In genomic region chr7:76293407-76293901, GRCh38 we compare ENCODE assay signal across 12 cellular contexts. TPM values are rescaled to one million over a fixed set of nuclear protein-coding genes. Genes with fewer than 3 reads are reported as not detected.
A peak's percentile ranks its signal among the peaks of the same experiment; 100 is the strongest.
DNase-seq lines count a peak whose midpoint lies in the region; ATAC-seq and TF ChIP-seq lines count a peak whose summit lies in the region.
"Had no signal": no experiment of that assay in that cellular context is flagged by ENCODE, and none has a peak within 500 bp of the region (broad histone marks: within the 10 kb centered on the region; RNA-seq: fewer than 3 reads in every experiment).

No MANE protein-coding gene starts in this region.

- H2BK5ac ChIP-seq in IMR-90 (ENCODE audit: low read depth, low read length, poor library complexity, severe bottlenecking) = peak overlapping the region; percentile 96

- dilution Hi-C loops in IMR-90 (cut with HindIII; ENCODE audit: low sequenced_read_pairs, unreplicated experiment) = no loop called here

- H4K5ac ChIP-seq in IMR-90 (ENCODE audit: low read depth, low read length) = peak overlapping the region; percentile 21

- WGBS in IMR-90 (ENCODE audit: extremely low coverage in 2 of 2, insufficient read length in 1 of 2), 2 experiments = 100% methylated on average over 3 of the region's 8 CpGs; no CpG with 5 or more reads in 1 of the 2 experiments
- 55% methylated on average over 8 of the region's 8 CpGs for WGBS in suprapubic skin

- H3K27me3 ChIP-seq in IMR-90 (ENCODE audit: control insufficient read depth, insufficient read depth, low read length) = no peaks in the 10 kb centered on the region
- H3K27me3 ChIP-seq in breast epithelium = no peaks in the 10 kb centered on the region
- H3K27me3 ChIP-seq in lower lobe of right lung (ENCODE audit: low read depth) = no peaks in the 10 kb centered on the region
- no peaks in the 10 kb centered on the region for H3K27me3 ChIP-seq in suprapubic skin

- H3K9me3 ChIP-seq in IMR-90 (ENCODE audit: control insufficient read depth, insufficient read depth, low read length) (no peaks in the 10 kb centered on the region), breast epithelium (no peaks in the 10 kb centered on the region), lower lobe of right lung (no peaks in the 10 kb centered on the region), suprapubic skin (no peaks in the 10 kb centered on the region)

- H3K36me3 ChIP-seq in IMR-90 (ENCODE audit: control insufficient read depth, insufficient read depth, low read length) (no peaks in the 10 kb centered on the region), breast epithelium (no peaks in the 10 kb centered on the region), lower lobe of right lung (no peaks in the 10 kb centered on the region), suprapubic skin (no peaks in the 10 kb centered on the region)

- peak overlapping the region; percentile 54 for H3K14ac ChIP-seq in IMR-90 (replicated peaks; ENCODE audit: low read depth, low read length)

- POLR2A ChIA-PET in IMR-90 (lab: Charles Lee; ENCODE audit: unreplicated experiment) = no interaction called here

- H3K79me1 ChIP-seq in IMR-90 (ENCODE audit: low read depth in 1 of 2, low read length in 2 of 2) = peaks cover 0 to 26% of the 10 kb centered on the region in 2 experiments; a peak in 2 of 4 replicates

- H3K56ac ChIP-seq in IMR-90 (ENCODE audit: extremely low read depth, insufficient read depth, low read length) = peak overlapping the region; percentile 30; the same call in 1 of the 2 replicates

- ATAC-seq in IMR-90 (ENCODE audit: low read depth) = no peak
- ATAC-seq in lower lobe of right lung = no peak
- no peak for ATAC-seq in GM21367 (IDR thresholded peaks at IDR 0.05; ENCODE audit: unreplicated experiment)
- ATAC-seq in GM21528 (IDR thresholded peaks at IDR 0.05; ENCODE audit: low FRiP score, unreplicated experiment) = no peak
- ATAC-seq in HG03025 (IDR thresholded peaks at IDR 0.05; ENCODE audit: low FRiP score, unreplicated experiment) = no peak

- no peak for TF ChIP-seq EP300 in suprapubic skin (IDR thresholded peaks at IDR 0.05)

- peak overlapping the region; percentile 70 for H2BK20ac ChIP-seq in IMR-90 (ENCODE audit: low read depth, low read length)

- peak overlapping the region; percentile 92 for H2BK120ac ChIP-seq in IMR-90 (ENCODE audit: low read depth, low read length)

- TF ChIP-seq CTCF in IMR-90 (conservative IDR thresholded peaks at IDR 0.05; ENCODE audit: low read depth, low read length) (no peak), breast epithelium (IDR thresholded peaks at IDR 0.05) (no peak), lower lobe of right lung (IDR thresholded peaks at IDR 0.05) (no peak), suprapubic skin (IDR thresholded peaks at IDR 0.05) (no peak)

- in situ Hi-C loops in IMR-90 (cut with MboI; ENCODE audit: low sequenced_read_pairs) = no loop called here

- CTCF ChIA-PET in IMR-90 (lab: Yijun Ruan, JAX) = no interaction called here

- no peak for TF ChIP-seq RAD21 in IMR-90 (IDR thresholded peaks at IDR 0.05; ENCODE audit: low read length)

- H3K4ac ChIP-seq in IMR-90 (ENCODE audit: low read depth, low read length) = peak overlapping the region; percentile 97

- peak overlapping the region; percentile 39 to 92; a peak in 3 of 4 replicates for H4K8ac ChIP-seq in IMR-90 (ENCODE audit: low read depth in 2 of 2, low read length in 2 of 2)

- H4K20me1 ChIP-seq in IMR-90 (ENCODE audit: insufficient read depth, low read length) = no peaks in the 10 kb centered on the region

- DNase-seq in IMR-90 (no peak), breast epithelium (ENCODE audit: low spot score in 2 of 2) (no peak), lower lobe of right lung (no peak), suprapubic skin (ENCODE audit: low spot score in 2 of 2) (no peak), HuH-7 (ENCODE audit: low spot score) (no peak)
- DNase-seq: activated CD4-positive, alpha-beta memory T cell treated with anti-CD3 and anti-CD28 coated beads, Interleukin-2, amount 10 ng/mL, durations not matched to agents 7 days and 5 days; DMS79 treated with DMSO at 0.1 percent for 48 hours; Karpas-422; NCI-H510A treated with DMSO at 0.1 percent for 48 hours had no signal

- H2BK15ac ChIP-seq in IMR-90 (ENCODE audit: low read depth, low read length) = peak overlapping the region; percentile 99; the same call in 2 of the 3 replicates

- no peak overlapping the region for H3K9ac ChIP-seq in IMR-90 (ENCODE audit: low read depth, low read length)

- H3K9me1 ChIP-seq in IMR-90 (ENCODE audit: insufficient read depth, low read length) = peaks cover 23% of the 10 kb centered on the region

- peak overlapping the region; percentile 68; the same call in 1 of the 2 replicates for H3K23ac ChIP-seq in IMR-90 (ENCODE audit: low read depth, low read length)

- no peak overlapping the region for H3K4me2 ChIP-seq in IMR-90 (ENCODE audit: low read depth, low read length)

- peak overlapping the region; percentile 97 for H3K27ac ChIP-seq in IMR-90 (ENCODE audit: insufficient read depth, low read length)
- H3K27ac ChIP-seq in breast epithelium = peak overlapping the region; percentile 93 to 97
- peak overlapping the region; percentile 91 for H3K27ac ChIP-seq in lower lobe of right lung
- H3K27ac ChIP-seq in suprapubic skin = peak overlapping the region; percentile 93

- no TSS peak for BruUV-seq in IMR-90 (replicated peaks; lab: Mats Ljungman, UMichigan)

- no peak overlapping the region for H3K4me3 ChIP-seq in IMR-90 (ENCODE audit: insufficient read depth, low read depth, low read length)
- no peak overlapping the region for H3K4me3 ChIP-seq in breast epithelium
- H3K4me3 ChIP-seq in lower lobe of right lung = no peak overlapping the region
- H3K4me3 ChIP-seq in suprapubic skin = no peak overlapping the region

- intact Hi-C loops in IMR-90 (cut with micrococcal nuclease) (no loop called here), breast epithelium (cut with DNase I; ENCODE audit: low total_unique reads) (no loop called here), lower lobe of right lung (cut with DNase I) (no loop called here)

- peaks cover 32% of the 10 kb centered on the region for H3K4me1 ChIP-seq in IMR-90 (ENCODE audit: control insufficient read depth, insufficient read depth, low read length)
- H3K4me1 ChIP-seq in breast epithelium = peaks cover 17% of the 10 kb centered on the region in 2 donors
- peaks cover 64% of the 10 kb centered on the region for H3K4me1 ChIP-seq in lower lobe of right lung
- H3K4me1 ChIP-seq in suprapubic skin = peaks cover 84% of the 10 kb centered on the region

- peak overlapping the region; percentile 21; the same call in 1 of the 2 replicates for H3K18ac ChIP-seq in IMR-90 (ENCODE audit: low read depth, low read length)

- H2AK5ac ChIP-seq in IMR-90 (ENCODE audit: low read depth, low read length) = peak overlapping the region; percentile 87

- H4K91ac ChIP-seq in IMR-90 (ENCODE audit: insufficient read depth, low read depth, low read length) = peak overlapping the region; percentile 90

- peak overlapping the region; percentile 0 for H2AK9ac ChIP-seq in IMR-90 (replicated peaks; ENCODE audit: low read depth, low read length, poor library complexity)

- H2AFZ ChIP-seq in IMR-90 (replicated peaks; ENCODE audit: low read length, poor library complexity) = no peak overlapping the region

- TF ChIP-seq POLR2A in IMR-90 (IDR thresholded peaks at IDR 0.05; ENCODE audit: low read depth, low read length) (no peak), breast epithelium (IDR thresholded peaks at IDR 0.05) (no peak), suprapubic skin (IDR thresholded peaks at IDR 0.05) (no peak)

TF ChIP-seq in IMR-90, 13 proteins besides CTCF, POLR2A, EP300 and RAD21:
- TF ChIP-seq RFX5 (IDR thresholded peaks at IDR 0.05; ENCODE audit: low read depth, low read length) (no peak), MAFK (IDR thresholded peaks at IDR 0.05; ENCODE audit: low read depth, low read length) (no peak), MXI1 (IDR thresholded peaks at IDR 0.05; ENCODE audit: borderline replicate concordance, low read depth, low read length) (no peak), NFE2L2 (IDR thresholded peaks at IDR 0.05; ENCODE audit: low read depth, low read length) (no peak), FOS (IDR thresholded peaks at IDR 0.05; ENCODE audit: low read depth, low read length) (no peak)

RNA-seq across cellular contexts. Expression of gene HSPB1, which starts 9.0 kb away (rescaled TPM):
- total RNA-seq in IMR-90 (2012; rRNA removed) (33.2 and 48.6 TPM in 2 replicates), breast epithelium (100 to 1,000 TPM; 210 to 264 (median 211) TPM), lower lobe of right lung (609 TPM), suprapubic skin (1,000 to 10,000 TPM in 3 of 4 donors, 100 to 1,000 TPM in 1; 981 to 2,288 (median 2,045) TPM)
- polyA plus RNA-seq in IMR-90 (2012; rRNA removed) = 1,363 and 1,841 TPM in 2 replicates
- 2,238 and 2,632 TPM in 2 replicates for polyA plus RNA-seq in IMR-90 (2012; cell fraction: cytosol; rRNA removed)
- 412 and 1,178 TPM in 2 replicates for polyA plus RNA-seq in IMR-90 (2012; cell fraction: nucleus; rRNA removed; ENCODE audit: low replicate concordance)
